8 cellular contexts compared by ENCODE assay signal in the genomic region with DNA sequence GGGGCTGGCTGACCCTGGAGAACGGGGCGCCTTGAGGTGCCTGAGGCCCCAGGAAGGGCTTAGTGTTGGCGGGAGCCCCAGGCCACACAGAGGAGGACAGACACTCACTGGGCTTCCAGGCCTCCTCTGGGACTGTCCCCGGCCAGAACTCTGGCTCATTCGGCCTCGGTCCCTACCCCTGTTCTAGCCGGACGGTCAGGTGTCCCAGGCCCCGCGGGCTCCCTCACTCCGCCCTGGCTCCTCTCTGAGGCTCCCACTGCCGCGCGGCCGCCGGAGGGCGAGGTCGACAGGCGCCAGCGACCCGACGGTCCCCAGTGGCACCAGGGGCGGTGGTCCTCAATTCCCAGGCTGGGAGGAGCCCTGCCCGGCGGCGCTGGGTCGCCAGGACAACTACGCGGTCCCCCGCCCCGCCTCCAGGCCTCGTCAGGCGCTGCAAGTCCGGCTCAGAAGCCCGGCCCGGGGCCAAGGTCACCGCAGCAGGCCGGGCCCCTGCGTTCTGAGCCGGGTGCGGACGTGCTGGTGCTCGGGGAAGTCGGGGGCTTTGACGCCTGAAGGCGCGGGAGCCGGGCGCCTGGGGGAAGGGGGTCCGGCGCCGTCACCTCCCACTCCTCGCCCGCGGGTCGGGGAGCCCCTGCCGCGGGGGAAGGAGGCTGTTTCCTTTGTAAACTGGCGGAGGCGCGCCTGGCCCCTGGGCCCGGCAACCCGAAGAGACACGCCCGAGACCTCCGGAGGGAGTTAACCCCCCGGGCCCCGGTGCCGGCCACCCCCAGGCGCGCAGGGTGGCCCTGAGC. TPM values are rescaled to one million over a fixed set of nuclear protein-coding genes. Genes with fewer than 3 reads are reported as not detected.
DNase-seq lines count a peak whose midpoint lies in the region; ATAC-seq and TF ChIP-seq lines count a peak whose summit lies in the region.

No MANE protein-coding gene starts in this region.

- H3K36me3 ChIP-seq in iPS DF 6.9 (ENCODE audit: control insufficient read depth, insufficient read depth, low read length): no peaks in the 10 kb centered on the region
- no peaks in the 10 kb centered on the region for H3K36me3 ChIP-seq in skeletal muscle satellite cell (ENCODE audit: insufficient read depth, low read length)

- TF ChIP-seq CTCF in CD4-positive, alpha-beta T cell (IDR thresholded peaks at IDR 0.05): no peak

- H3K4me1 ChIP-seq in iPS DF 6.9 (ENCODE audit: control insufficient read depth, insufficient read depth, low read length) (peaks cover 7% of the 10 kb centered on the region), skeletal muscle satellite cell (ENCODE audit: control insufficient read depth, insufficient read depth, low read length) (peaks cover 27% of the 10 kb centered on the region)

- no peaks in the 10 kb centered on the region for H3K9me3 ChIP-seq in CD4-positive, alpha-beta T cell (ENCODE audit: control insufficient read depth, low read length)
- H3K9me3 ChIP-seq in iPS DF 6.9 (ENCODE audit: control insufficient read depth, insufficient read depth, low read length) (no peaks in the 10 kb centered on the region), skeletal muscle satellite cell (replicated peaks; ENCODE audit: low read length) (no peaks in the 10 kb centered on the region)

- no peaks in the 10 kb centered on the region for H3K27me3 Mint-ChIP-seq in CD4-positive, alpha-beta T cell
- H3K27me3 Mint-ChIP-seq in activated naive CD8-positive, alpha-beta T cell treated with anti-CD3 and anti-CD28 coated beads, Interleukin-2, amount 50 U/mL, for 24 hours: no peaks in the 10 kb centered on the region

- H3K27me3 ChIP-seq in CD4-positive, alpha-beta T cell (ENCODE audit: control insufficient read depth, insufficient read depth, low read length): no peaks in the 10 kb centered on the region
- H3K27me3 ChIP-seq in iPS DF 6.9 (ENCODE audit: control insufficient read depth, insufficient read depth, low read length) (no peaks in the 10 kb centered on the region), skeletal muscle satellite cell (ENCODE audit: control insufficient read depth, insufficient read depth, low read length) (no peaks in the 10 kb centered on the region)

- peak overlapping the region; percentile 74 for H3K9ac ChIP-seq in skeletal muscle satellite cell (ENCODE audit: low read depth, low read length)

- peak overlapping the region; percentile 56 for H3K27ac ChIP-seq in CD4-positive, alpha-beta T cell (ENCODE audit: low read depth, low read length)
- no peak overlapping the region for H3K27ac ChIP-seq in iPS DF 6.9 (ENCODE audit: low read length)

- peak; percentile 19 for ATAC-seq in CD4-positive, alpha-beta T cell (ENCODE audit: poor library complexity)
- ATAC-seq in HG02759 (IDR thresholded peaks at IDR 0.05; ENCODE audit: unreplicated experiment) (peak; percentile 8), HG03196 (IDR thresholded peaks at IDR 0.05; ENCODE audit: unreplicated experiment) (no peak)
- no peak for ATAC-seq in activated naive CD8-positive, alpha-beta T cell treated with anti-CD3 and anti-CD28 coated beads, Interleukin-2, amount 50 U/mL, for 24 hours

- H3K9me3 Mint-ChIP-seq in CD4-positive, alpha-beta T cell: no peaks in the 10 kb centered on the region
- H3K9me3 Mint-ChIP-seq in activated naive CD8-positive, alpha-beta T cell treated with anti-CD3 and anti-CD28 coated beads, Interleukin-2, amount 50 U/mL, for 24 hours: peaks cover 8% of the 10 kb centered on the region

- peak overlapping the region; percentile 55; the same call in 1 of the 2 replicates for H3K4me3 ChIP-seq in iPS DF 6.9 (ENCODE audit: low read length)
- peak overlapping the region; percentile 81 for H3K4me3 ChIP-seq in skeletal muscle satellite cell (ENCODE audit: low read length)

- peaks cover 24% of the 10 kb centered on the region for H3K4me1 Mint-ChIP-seq in CD4-positive, alpha-beta T cell (ENCODE audit: low read depth)
- H3K4me1 Mint-ChIP-seq in activated naive CD8-positive, alpha-beta T cell treated with anti-CD3 and anti-CD28 coated beads, Interleukin-2, amount 50 U/mL, for 24 hours: peaks cover 18% of the 10 kb centered on the region

- POLR2A ChIA-PET in CD4-positive, alpha-beta T cell (lab: Charles Lee): interaction anchor here (1.4 kb wide), 1 partner anchor 48 kb away, joined by 5 read pairs; no protein-coding TSS in a partner anchor

- H3K4me3 Mint-ChIP-seq in CD4-positive, alpha-beta T cell: peak overlapping the region; percentile 34
- no peak overlapping the region for H3K4me3 Mint-ChIP-seq in activated naive CD8-positive, alpha-beta T cell treated with anti-CD3 and anti-CD28 coated beads, Interleukin-2, amount 50 U/mL, for 24 hours

- DNase-seq in CD4-positive, alpha-beta T cell: peak in 2 of 10 experiments; percentile 16 to 20
- DNase-seq in activated naive CD8-positive, alpha-beta T cell treated with anti-CD3 and anti-CD28 coated beads, Interleukin-2, amount 50 U/mL, for 24 hours: peak; percentile 37
- DNase-seq in iPS DF 6.9 (ENCODE audit: low read depth, low spot score) (no peak), SHP77 treated with DMSO at 0.1 percent for 48 hours (lab: John Stamatoyannopoulos, UW) (no peak)
- no peak for DNase-seq in activated effector memory CD4-positive, alpha-beta T cell treated with anti-CD3 and anti-CD28 coated beads, Interleukin-2, amount 50 U/mL, for 16 hours

- no CpG with 5 or more reads among the region's 71 CpGs for WGBS in iPS DF 6.9 (ENCODE audit: insufficient coverage, insufficient read length)

- CTCF ChIA-PET in CD4-positive, alpha-beta T cell (lab: Charles Lee): no interaction called here

- H3K27ac Mint-ChIP-seq in CD4-positive, alpha-beta T cell: peak overlapping the region; percentile 72
- H3K27ac Mint-ChIP-seq in activated naive CD8-positive, alpha-beta T cell treated with anti-CD3 and anti-CD28 coated beads, Interleukin-2, amount 50 U/mL, for 24 hours: no peak overlapping the region

- peak overlapping the region; percentile 82 for H3K4me2 ChIP-seq in skeletal muscle satellite cell (ENCODE audit: low read length)

- peaks cover 5% of the 10 kb centered on the region for H3K36me3 Mint-ChIP-seq in CD4-positive, alpha-beta T cell (ENCODE audit: low read depth)
- H3K36me3 Mint-ChIP-seq in activated naive CD8-positive, alpha-beta T cell treated with anti-CD3 and anti-CD28 coated beads, Interleukin-2, amount 50 U/mL, for 24 hours (ENCODE audit: low read depth): no peaks in the 10 kb centered on the region

- intact Hi-C loops in CD4-positive, alpha-beta T cell (cut with DNase I, micrococcal nuclease): loop anchor here (1.0 to 10.0 kb wide), 6 partner anchors 51 to 411 kb away; a partner anchor contains a TSS

RNA-seq across cellular contexts. Expression of a gene that starts 1.1 kb away (rescaled TPM):
- total RNA-seq in CD4-positive, alpha-beta T cell: 10 to 100 TPM; 19.2 to 19.6 TPM
- total RNA-seq in skeletal muscle satellite cell (2012; rRNA removed): 8.5 and 10.1 TPM in 2 replicates

Comparison
In these comparisons a context has a peak if more than half of its experiments do, and no peak if none do; other contexts are left out.
1. ATAC-seq: peak in CD4-positive, alpha-beta T cell (single experiment) and HG02759 (single experiment); none in activated naive CD8-positive, alpha-beta T cell treated with anti-CD3 and anti-CD28 coated beads, Interleukin-2, amount 50 U/mL, for 24 hours (single experiment) and HG03196 (single experiment).